ENCODE assay signal across 8 cellular contexts in the genomic region with DNA sequence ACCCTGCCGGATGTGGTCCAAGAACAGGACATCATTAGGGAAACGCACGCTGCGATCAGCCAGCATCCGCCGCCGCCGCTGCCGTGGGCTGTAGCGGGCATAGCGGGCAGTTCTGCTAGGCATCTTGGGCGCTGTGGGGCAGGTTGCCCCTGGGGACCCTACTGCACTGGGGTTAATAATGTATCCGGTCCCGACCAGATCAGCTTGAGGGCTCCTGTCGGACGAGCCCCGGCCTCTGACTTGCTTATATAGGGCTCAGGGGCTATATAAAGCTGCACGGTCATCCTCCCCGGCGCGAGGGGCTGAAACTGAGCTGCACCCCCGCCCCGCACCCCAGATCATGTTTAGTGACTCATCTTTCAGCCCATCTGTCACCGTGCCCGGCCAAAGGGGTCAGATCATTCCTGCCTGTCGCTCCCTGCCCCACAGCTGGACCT. TPM values are rescaled to one million over a fixed set of nuclear protein-coding genes. Genes with fewer than 3 reads are reported as not detected.
A peak's percentile ranks its signal among the peaks of the same experiment; 100 is the strongest.
DNase-seq lines count a peak whose midpoint lies in the region; ATAC-seq lines count a peak whose summit lies in the region.

A gene with protein sequence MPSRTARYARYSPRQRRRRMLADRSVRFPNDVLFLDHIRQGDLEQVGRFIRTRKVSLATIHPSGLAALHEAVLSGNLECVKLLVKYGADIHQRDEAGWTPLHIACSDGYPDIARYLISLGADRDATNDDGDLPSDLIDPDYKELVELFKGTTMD (minus strand): TSS at position 220 of the 437 bp plus-strand sequence. CDS start 97 bp downstream, at position 123.

- H3K9me3 Mint-ChIP-seq in T-helper 1 cell treated with Interleukin-12 subunit alpha and Interleukin-12 subunit beta and Interleukin-4 antibody, amounts not matched to agents 30 μg/mL and 1 μg/mL, for 36 hours = no peaks in the 10 kb centered on the region
- H3K9me3 Mint-ChIP-seq in activated CD8-positive, alpha-beta T cell treated with anti-CD3 and anti-CD28 coated beads, Interleukin-2, amount 10 ng/mL, durations not matched to agents 7 days and 5 days (ENCODE audit: insufficient read depth) = no peaks in the 10 kb centered on the region
- no peaks in the 10 kb centered on the region for H3K9me3 Mint-ChIP-seq in stimulated activated naive B cell treated with anti-CD40 and anti-IgM and Interleukin-4, amounts not matched to agents 10 μg/mL and 1 μg/mL and 100 μg/mL, for 72 hours

- H3K36me3 Mint-ChIP-seq in T-helper 1 cell treated with Interleukin-12 subunit alpha and Interleukin-12 subunit beta and Interleukin-4 antibody, amounts not matched to agents 30 μg/mL and 1 μg/mL, for 36 hours (ENCODE audit: low read depth) = peaks cover 3% of the 10 kb centered on the region
- H3K36me3 Mint-ChIP-seq in activated CD8-positive, alpha-beta T cell treated with anti-CD3 and anti-CD28 coated beads, Interleukin-2, amount 10 ng/mL, durations not matched to agents 7 days and 5 days (ENCODE audit: low read depth) = peaks cover 7% of the 10 kb centered on the region
- peaks cover 6 to 8% of the 10 kb centered on the region in 2 donors for H3K36me3 Mint-ChIP-seq in stimulated activated naive B cell treated with anti-CD40 and anti-IgM and Interleukin-4, amounts not matched to agents 10 μg/mL and 1 μg/mL and 100 μg/mL, for 72 hours

- no peaks in the 10 kb centered on the region for H3K9me3 ChIP-seq in iPS-18c (ENCODE audit: control insufficient read depth, insufficient read depth, low read length)

- no peak for ATAC-seq in activated CD8-positive, alpha-beta T cell treated with anti-CD3 and anti-CD28 coated beads, Interleukin-2, amount 10 ng/mL, durations not matched to agents 7 days and 5 days
- no peak for ATAC-seq in stimulated activated naive B cell treated with anti-CD40 and anti-IgM and Interleukin-4, amounts not matched to agents 10 μg/mL and 1 μg/mL and 100 μg/mL, for 72 hours (replicated peaks)
- no peak for ATAC-seq in GM21529 (IDR thresholded peaks at IDR 0.05; ENCODE audit: unreplicated experiment)

- H3K4me1 Mint-ChIP-seq in T-helper 1 cell treated with Interleukin-12 subunit alpha and Interleukin-12 subunit beta and Interleukin-4 antibody, amounts not matched to agents 30 μg/mL and 1 μg/mL, for 36 hours (ENCODE audit: low read depth) = peaks cover 16% of the 10 kb centered on the region
- peaks cover 28% of the 10 kb centered on the region for H3K4me1 Mint-ChIP-seq in activated CD8-positive, alpha-beta T cell treated with anti-CD3 and anti-CD28 coated beads, Interleukin-2, amount 10 ng/mL, durations not matched to agents 7 days and 5 days (ENCODE audit: low read depth)
- H3K4me1 Mint-ChIP-seq in stimulated activated naive B cell treated with anti-CD40 and anti-IgM and Interleukin-4, amounts not matched to agents 10 μg/mL and 1 μg/mL and 100 μg/mL, for 72 hours = peaks cover 17 to 28% of the 10 kb centered on the region in 2 donors

- peak within 1 kb of the TSS; percentile 73 for H3K4me3 ChIP-seq in iPS-18c (ENCODE audit: insufficient read depth, low read depth, low read length)

- peak within 1 kb of the TSS; percentile 79 for H3K27ac Mint-ChIP-seq in T-helper 1 cell treated with Interleukin-12 subunit alpha and Interleukin-12 subunit beta and Interleukin-4 antibody, amounts not matched to agents 30 μg/mL and 1 μg/mL, for 36 hours
- H3K27ac Mint-ChIP-seq in activated CD8-positive, alpha-beta T cell treated with anti-CD3 and anti-CD28 coated beads, Interleukin-2, amount 10 ng/mL, durations not matched to agents 7 days and 5 days = peak within 1 kb of the TSS; percentile 84
- H3K27ac Mint-ChIP-seq in stimulated activated naive B cell treated with anti-CD40 and anti-IgM and Interleukin-4, amounts not matched to agents 10 μg/mL and 1 μg/mL and 100 μg/mL, for 72 hours = peak within 1 kb of the TSS; percentile 96

- DNase-seq in T-helper 1 cell (no peak), glomerular visceral epithelial cell (ENCODE audit: extremely low spot score) (no peak), NCI-H146 (lab: John Stamatoyannopoulos, UW) (no peak)
- DNase-seq in activated CD8-positive, alpha-beta T cell treated with anti-CD3 and anti-CD28 coated beads, Interleukin-2, amount 10 ng/mL, durations not matched to agents 7 days and 5 days = no peak
- DNase-seq in stimulated activated naive B cell treated with anti-CD40 and anti-IgM and Interleukin-4, amounts not matched to agents 10 μg/mL and 1 μg/mL and 100 μg/mL, for 72 hours = no peak

- POLR2A ChIA-PET in activated CD8-positive, alpha-beta T cell treated with anti-CD3 and anti-CD28 coated beads, Interleukin-2, amount 10 ng/mL, durations not matched to agents 7 days and 5 days (lab: Charles Lee) = no interaction called here

- H3K4me3 Mint-ChIP-seq in T-helper 1 cell treated with Interleukin-12 subunit alpha and Interleukin-12 subunit beta and Interleukin-4 antibody, amounts not matched to agents 30 μg/mL and 1 μg/mL, for 36 hours = peak within 1 kb of the TSS; percentile 74
- peak within 1 kb of the TSS; percentile 76 for H3K4me3 Mint-ChIP-seq in activated CD8-positive, alpha-beta T cell treated with anti-CD3 and anti-CD28 coated beads, Interleukin-2, amount 10 ng/mL, durations not matched to agents 7 days and 5 days
- H3K4me3 Mint-ChIP-seq in stimulated activated naive B cell treated with anti-CD40 and anti-IgM and Interleukin-4, amounts not matched to agents 10 μg/mL and 1 μg/mL and 100 μg/mL, for 72 hours = peak within 1 kb of the TSS; percentile 86 to 87

- CTCF ChIA-PET in activated CD8-positive, alpha-beta T cell treated with anti-CD3 and anti-CD28 coated beads, Interleukin-2, amount 10 ng/mL, durations not matched to agents 7 days and 5 days (lab: Charles Lee) = no interaction called here

- no peaks in the 10 kb centered on the region for H3K27me3 Mint-ChIP-seq in T-helper 1 cell treated with Interleukin-12 subunit alpha and Interleukin-12 subunit beta and Interleukin-4 antibody, amounts not matched to agents 30 μg/mL and 1 μg/mL, for 36 hours (ENCODE audit: low read depth)
- H3K27me3 Mint-ChIP-seq in activated CD8-positive, alpha-beta T cell treated with anti-CD3 and anti-CD28 coated beads, Interleukin-2, amount 10 ng/mL, durations not matched to agents 7 days and 5 days (ENCODE audit: low read depth) = no peaks in the 10 kb centered on the region
- H3K27me3 Mint-ChIP-seq in stimulated activated naive B cell treated with anti-CD40 and anti-IgM and Interleukin-4, amounts not matched to agents 10 μg/mL and 1 μg/mL and 100 μg/mL, for 72 hours = no peaks in the 10 kb centered on the region

RNA-seq across cellular contexts. Expression of the gene that starts here (rescaled TPM):
- not detected for total RNA-seq in activated CD8-positive, alpha-beta T cell treated with anti-CD3 and anti-CD28 coated beads, Interleukin-2, amount 10 ng/mL, durations not matched to agents 7 days and 5 days
